In genomic region chr5:66617223-66617861, GRCh38 we compare ENCODE assay signal across 1 cellular context.
TF ChIP-seq lines count a peak whose summit lies in the region.

No MANE protein-coding gene starts in this region.

TF ChIP-seq in HepG2, 621 proteins besides CTCF, POLR2A, EP300 and RAD21 (continued from another document):
- TF ChIP-seq TRAFD1 (CRISPR knock-in tag; IDR thresholded peaks at IDR 0.05; ENCODE audit: borderline replicate concordance) (no peak), RFXANK (CRISPR knock-in tag; IDR thresholded peaks at IDR 0.05) (no peak), ZSCAN20 (CRISPR knock-in tag; IDR thresholded peaks at IDR 0.05; ENCODE audit: borderline replicate concordance) (no peak), ZNF17 (CRISPR knock-in tag; IDR thresholded peaks at IDR 0.05) (no peak)
TF ChIP-seq in HepG2: peak in this region for 0.
